ENCODE assay signal across 8 cellular contexts in genomic region chr2:84880645-84881521, GRCh38. TPM values are rescaled to one million over a fixed set of nuclear protein-coding genes. Genes with fewer than 3 reads are reported as not detected.
DNase-seq lines count a peak whose midpoint lies in the region; ATAC-seq lines count a peak whose summit lies in the region.

TSS of gene TRABD2A (minus strand) at chr2:84881084. CDS start at chr2:84881039, 45 bp downstream.

- peak; percentile 41 for ATAC-seq in left ventricle myocardium superior
- no peak for ATAC-seq in HG03469 (IDR thresholded peaks at IDR 0.05; ENCODE audit: unreplicated experiment)

- DNase-seq in NOMO-1 treated with DMSO at 0.1 percent for 48 hours (lab: John Stamatoyannopoulos, UW; ENCODE audit: unreplicated experiment) (peak; percentile 8), left ventricle myocardium superior (peak; percentile 42), skeletal muscle cell (ENCODE audit: low read depth) (no peak), OCI-M2 (lab: John Stamatoyannopoulos, UW; ENCODE audit: unreplicated experiment) (no peak), GDM1 (lab: John Stamatoyannopoulos, UW) (no peak)
- DNase-seq in activated naive CD4-positive, alpha-beta T cell treated with Interleukin-2 at 50 U/mL for 16 hours = peak; percentile 65

- intact Hi-C loops in left ventricle myocardium superior (cut with micrococcal nuclease) = loop anchor here (5.0 kb wide), 1 partner anchor 384 kb away; no protein-coding TSS in a partner anchor

- H3K4me3 ChIP-seq in GM08714 (ENCODE audit: low read length) (peak within 1 kb of the TSS; percentile 88), skeletal muscle cell (ENCODE audit: low read depth, low read length) (peak within 1 kb of the TSS; percentile 63)

RNA-seq across cellular contexts. Expression of gene TRABD2A, which starts in this region (rescaled TPM):
- total RNA-seq in left ventricle myocardium superior = 0.62 TPM

Comparison
In these comparisons a context has a peak if more than half of its experiments do, and no peak if none do; other contexts are left out.
1. Peak in DNase-seq and ATAC-seq in left ventricle myocardium superior; RNA of the gene not detected or under 1 TPM.
2. DNase-seq: peak in NOMO-1 treated with DMSO at 0.1 percent for 48 hours (single experiment) and activated naive CD4-positive, alpha-beta T cell treated with Interleukin-2 at 50 U/mL for 16 hours (single experiment); none in skeletal muscle cell (single experiment), OCI-M2 (single experiment) and GDM1 (single experiment).